17 cellular contexts compared by ENCODE assay signal in the genomic region with DNA sequence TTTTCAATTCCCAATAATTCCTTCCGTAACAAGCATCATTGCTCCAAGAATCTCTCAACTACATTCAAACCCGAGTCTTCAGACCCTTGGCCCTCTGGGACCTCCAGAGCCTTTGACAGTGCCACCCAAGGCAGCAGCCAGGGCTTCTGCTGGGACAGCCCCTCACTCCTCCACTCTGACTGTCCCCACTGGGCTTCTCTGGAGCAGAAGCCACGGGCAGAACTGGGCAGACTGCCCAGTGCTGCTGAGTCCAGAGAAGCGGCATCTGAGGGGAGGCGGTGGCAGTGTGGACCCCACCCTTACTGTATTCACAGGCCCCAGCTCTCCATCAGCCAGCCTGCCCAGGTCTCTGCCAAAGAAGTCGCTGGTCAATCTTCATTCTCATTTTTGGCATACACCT. TPM values are rescaled to one million over a fixed set of nuclear protein-coding genes. Genes with fewer than 3 reads are reported as not detected.
DNase-seq lines count a peak whose midpoint lies in the region; ATAC-seq and TF ChIP-seq lines count a peak whose summit lies in the region.
"Had no signal": no experiment of that assay in that cellular context is flagged by ENCODE, and none has a peak within 500 bp of the region (broad histone marks: within the 10 kb centered on the region; RNA-seq: fewer than 3 reads in every experiment).

No MANE protein-coding gene starts in this region.

- intact Hi-C loops in heart left ventricle (cut with DNase I), result loop anchor here in 4 of 10 donors (2.0 to 10.0 kb wide), 4 partner anchors 15 to 477 kb away; a partner anchor contains a TSS
- intact Hi-C loops in Right ventricle myocardium superior (cut with DNase I), result no loop called here
- intact Hi-C loops in ascending aorta (cut with DNase I), result no loop called here
- intact Hi-C loops in vagina (cut with DNase I), result loop anchor here (10.0 kb wide), 1 partner anchor 477 kb away; no protein-coding TSS in a partner anchor

- TF ChIP-seq POLR2A in heart left ventricle (IDR thresholded peaks at IDR 0.05) (no peak), vagina (IDR thresholded peaks at IDR 0.05) (no peak)

- H3K27me3 ChIP-seq in heart left ventricle, result no peaks in the 10 kb centered on the region
- no peaks in the 10 kb centered on the region for H3K27me3 ChIP-seq in ascending aorta
- H3K27me3 ChIP-seq in muscle layer of duodenum (ENCODE audit: low read depth, low read length), result no peaks in the 10 kb centered on the region
- no peaks in the 10 kb centered on the region for H3K27me3 ChIP-seq in vagina

- peaks cover 27 to 88% (median 79%) of the 10 kb centered on the region in 12 donors for H3K4me1 ChIP-seq in heart left ventricle
- H3K4me1 ChIP-seq in ascending aorta, result peaks cover 9 to 31% of the 10 kb centered on the region in 2 donors
- peaks cover 4 to 46% of the 10 kb centered on the region in 2 donors for H3K4me1 ChIP-seq in muscle layer of duodenum (ENCODE audit: control insufficient read depth in 1 of 2, insufficient read depth in 2 of 2, low read length in 2 of 2)
- peaks cover 34% of the 10 kb centered on the region for H3K4me1 ChIP-seq in vagina

- no peak for DNase-seq in heart left ventricle
- DNase-seq in Right ventricle myocardium superior, result no peak
- no peak for DNase-seq in ascending aorta (ENCODE audit: low spot score in 2 of 2)
- DNase-seq in vagina (ENCODE audit: extremely low spot score in 2 of 2), result no peak
- DNase-seq in iPS-NIHi11 (ENCODE audit: low spot score), result no peak
- DNase-seq: activated CD4-positive, alpha-beta T cell treated with anti-CD3 and anti-CD28 coated beads for 48 hours; amniotic stem cell; CD4-positive, CD25-positive, alpha-beta regulatory T cell; effector memory CD4-positive, alpha-beta T cell; HFFc6; hippocampal formation; NCI-H345; SHP77 treated with DMSO at 0.1 percent for 48 hours; stimulated activated naive CD4-positive, alpha-beta T cell had no signal

- no peak overlapping the region for H3K4me3 ChIP-seq in heart left ventricle
- no peak overlapping the region for H3K4me3 ChIP-seq in ascending aorta
- no peak overlapping the region for H3K4me3 ChIP-seq in muscle layer of duodenum (ENCODE audit: low read depth in 1 of 2, low read length in 2 of 2)
- H3K4me3 ChIP-seq in vagina, result no peak overlapping the region

- ATAC-seq in heart left ventricle (peak in 1 of 4 donors; percentile 4), Right ventricle myocardium superior (ENCODE audit: poor library complexity) (no peak), GM21528 (IDR thresholded peaks at IDR 0.05; ENCODE audit: low FRiP score, unreplicated experiment) (no peak), HG02763 (IDR thresholded peaks at IDR 0.05; ENCODE audit: unreplicated experiment) (no peak)

- no peak for TF ChIP-seq CTCF in heart left ventricle (IDR thresholded peaks at IDR 0.05)
- no peak for TF ChIP-seq CTCF in ascending aorta (IDR thresholded peaks at IDR 0.05)
- TF ChIP-seq CTCF in vagina (IDR thresholded peaks at IDR 0.05), result no peak

- WGBS in heart left ventricle, 4 donors, result 63 to 74% (median 67%) methylated on average over 6 of the region's 6 CpGs

- H3K9me3 ChIP-seq in heart left ventricle (peaks cover 0 to 4% (median under 1%) of the 10 kb centered on the region in 12 donors), ascending aorta (peaks cover 0 to 3% of the 10 kb centered on the region in 2 donors), muscle layer of duodenum (ENCODE audit: control insufficient read depth in 1 of 2, low read length in 2 of 2) (no peaks in the 10 kb centered on the region), vagina (no peaks in the 10 kb centered on the region)

- H3K27ac ChIP-seq in heart left ventricle (peak overlapping the region; percentile 58 to 90 (median 78)), ascending aorta (peak overlapping the region; percentile 65 to 73), muscle layer of duodenum (ENCODE audit: low read length) (peak overlapping the region; percentile 71), vagina (peak overlapping the region; percentile 56)

- H3K36me3 ChIP-seq in heart left ventricle (peaks cover 0 to 54% (median 24%) of the 10 kb centered on the region in 9 donors), ascending aorta (peaks cover 9 to 21% of the 10 kb centered on the region in 2 donors), muscle layer of duodenum (ENCODE audit: control insufficient read depth in 1 of 2, insufficient read depth in 2 of 2, low read length in 2 of 2) (peaks cover 6 to 23% of the 10 kb centered on the region in 2 donors), vagina (no peaks in the 10 kb centered on the region)

RNA-seq across cellular contexts. Expression of a gene that starts 8.8 kb away (rescaled TPM):
- total RNA-seq in heart left ventricle, result 10 to 100 TPM; 18.4 to 35.8 (median 24.9) TPM
- 10 to 100 TPM; 19.5 to 35.8 TPM for polyA plus RNA-seq in heart left ventricle
- 28.9 TPM for total RNA-seq in Right ventricle myocardium superior
- 21.6 TPM for total RNA-seq in ascending aorta
- 33.4 TPM for total RNA-seq in vagina

RNA-seq across cellular contexts. Expression of a gene that starts 13.8 kb away (rescaled TPM):
- total RNA-seq in heart left ventricle (100 to 1,000 TPM in 1 of 9 donors, 10 to 100 TPM in 8; 11.9 to 131 (median 29.5) TPM), Right ventricle myocardium superior (22.8 TPM), ascending aorta (26.9 TPM), vagina (20.4 TPM)
- 10 to 100 TPM in 1 of 2 donors, 1 to 10 TPM in 1; 6.7 to 26.5 TPM for polyA plus RNA-seq in heart left ventricle

RNA-seq across cellular contexts. Expression of a gene that starts 49.7 kb away (rescaled TPM):
- total RNA-seq in heart left ventricle (10 to 100 TPM in 1 of 9 donors, 1 to 10 TPM in 8; 3.4 to 11.4 (median 5.8) TPM), Right ventricle myocardium superior (5.1 TPM), ascending aorta (66.7 TPM), vagina (31.2 TPM)
- polyA plus RNA-seq in heart left ventricle, result 1 to 10 TPM; 3.0 to 4.4 TPM
